ENCODE assay signal across 1 cellular context in the genomic region with DNA sequence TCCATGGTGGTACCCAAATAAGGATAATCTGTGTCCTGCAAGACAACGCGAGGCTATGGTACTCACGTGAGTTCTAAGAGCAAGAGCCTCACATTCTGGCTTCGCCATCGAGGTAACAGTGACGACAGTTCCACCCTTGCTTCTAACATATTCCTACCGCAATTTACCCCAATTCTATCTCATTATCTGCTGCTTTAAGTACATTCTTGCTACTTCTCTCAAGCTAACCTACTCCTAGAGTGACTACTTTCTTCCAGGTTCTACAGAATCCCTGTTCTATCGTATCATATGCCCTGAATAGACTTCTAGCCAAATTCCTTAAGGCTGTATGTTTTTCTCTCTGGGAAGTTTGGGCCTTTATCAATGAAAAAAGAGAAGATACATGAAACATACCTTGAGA.
TF ChIP-seq lines count a peak whose summit lies in the region.

No MANE protein-coding gene starts in this region.

TF ChIP-seq in HepG2, 621 proteins besides CTCF, POLR2A, EP300 and RAD21:
- TF ChIP-seq ZBTB46 (CRISPR knock-in tag; IDR thresholded peaks at IDR 0.05; ENCODE audit: borderline replicate concordance) (0 out of 2 replicates have a peak, but pooled peaks have one; percentile 10), ZFP90 (CRISPR knock-in tag; IDR thresholded peaks at IDR 0.05; ENCODE audit: borderline replicate concordance) (0 out of 2 replicates have a peak, but pooled peaks have one; percentile 30), HOXA5 (CRISPR knock-in tag; IDR thresholded peaks at IDR 0.05) (0 out of 2 replicates have a peak, but pooled peaks have one; percentile 3), ZNF816 (CRISPR knock-in tag; IDR thresholded peaks at IDR 0.05; ENCODE audit: borderline replicate concordance) (0 out of 2 replicates have a peak, but pooled peaks have one; percentile 31), SALL2 (CRISPR knock-in tag; IDR thresholded peaks at IDR 0.05) (0 out of 2 replicates have a peak, but pooled peaks have one; percentile 11), ZNF670 (CRISPR knock-in tag; IDR thresholded peaks at IDR 0.05; ENCODE audit: borderline replicate concordance) (0 out of 2 replicates have a peak, but pooled peaks have one; percentile 9), NFIC (IDR thresholded peaks at IDR 0.05; ENCODE audit: low read length) (0 out of 2 replicates have a peak, but pooled peaks have one; percentile 15), ZNF30 (CRISPR knock-in tag; IDR thresholded peaks at IDR 0.05) (no peak), SATB2 (CRISPR knock-in tag; IDR thresholded peaks at IDR 0.05) (peak; percentile 59; the same call in 1 of the 2 replicates), PRDM4 (CRISPR knock-in tag; IDR thresholded peaks at IDR 0.05; ENCODE audit: borderline replicate concordance) (no peak), FOXJ3 (CRISPR knock-in tag; IDR thresholded peaks at IDR 0.05; ENCODE audit: borderline replicate concordance) (0 out of 2 replicates have a peak, but pooled peaks have one; percentile 50), SETDB1 (CRISPR knock-in tag; IDR thresholded peaks at IDR 0.05; ENCODE audit: borderline replicate concordance) (no peak)
- TF ChIP-seq, protein P1, sequence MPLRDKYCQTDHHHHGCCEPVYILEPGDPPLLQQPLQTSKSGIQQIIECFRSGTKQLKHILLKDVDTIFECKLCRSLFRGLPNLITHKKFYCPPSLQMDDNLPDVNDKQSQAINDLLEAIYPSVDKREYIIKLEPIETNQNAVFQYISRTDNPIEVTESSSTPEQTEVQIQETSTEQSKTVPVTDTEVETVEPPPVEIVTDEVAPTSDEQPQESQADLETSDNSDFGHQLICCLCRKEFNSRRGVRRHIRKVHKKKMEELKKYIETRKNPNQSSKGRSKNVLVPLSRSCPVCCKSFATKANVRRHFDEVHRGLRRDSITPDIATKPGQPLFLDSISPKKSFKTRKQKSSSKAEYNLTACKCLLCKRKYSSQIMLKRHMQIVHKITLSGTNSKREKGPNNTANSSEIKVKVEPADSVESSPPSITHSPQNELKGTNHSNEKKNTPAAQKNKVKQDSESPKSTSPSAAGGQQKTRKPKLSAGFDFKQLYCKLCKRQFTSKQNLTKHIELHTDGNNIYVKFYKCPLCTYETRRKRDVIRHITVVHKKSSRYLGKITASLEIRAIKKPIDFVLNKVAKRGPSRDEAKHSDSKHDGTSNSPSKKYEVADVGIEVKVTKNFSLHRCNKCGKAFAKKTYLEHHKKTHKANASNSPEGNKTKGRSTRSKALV (CRISPR knock-in tag; IDR thresholded peaks at IDR 0.05), result peak; percentile 31; the same call in 1 of the 2 replicates
